8 cellular contexts compared by ENCODE assay signal in genomic region chr9:38068616-38068865, GRCh38. TPM values are rescaled to one million over a fixed set of nuclear protein-coding genes. Genes with fewer than 3 reads are reported as not detected.
DNase-seq lines count a peak whose midpoint lies in the region; ATAC-seq and TF ChIP-seq lines count a peak whose summit lies in the region.

No MANE protein-coding gene starts in this region.

- H3K9me3 Mint-ChIP-seq in CD4-positive, CD25-positive, alpha-beta regulatory T cell, result no peaks in the 10 kb centered on the region

- peak overlapping the region in 3 of 4 donors; percentile 50 to 75 (median 55) for H3K4me3 Mint-ChIP-seq in CD4-positive, CD25-positive, alpha-beta regulatory T cell

- no peaks in the 10 kb centered on the region for H3K36me3 ChIP-seq in CD4-positive, CD25-positive, alpha-beta regulatory T cell (ENCODE audit: control insufficient read depth, insufficient read depth, low read length)
- H3K36me3 ChIP-seq in duodenal mucosa (ENCODE audit: control insufficient read depth in 1 of 2, insufficient read depth in 2 of 2, low read length in 2 of 2) (no peaks in the 10 kb centered on the region), thyroid gland (no peaks in the 10 kb centered on the region)

- peak in 2 of 3 donors; percentile 11 to 54 for DNase-seq in CD4-positive, CD25-positive, alpha-beta regulatory T cell
- DNase-seq in T-helper 22 cell (ENCODE audit: low read depth) (peak; percentile 14), lung microvascular endothelial cell (ENCODE audit: low read depth in 2 of 2) (peak; percentile 68 to 71), thyroid gland (peak; percentile 50 to 51), SW 1271 (lab: John Stamatoyannopoulos, UW) (no peak)

- intact Hi-C loops in thyroid gland (cut with DNase I), result loop anchor here (5.0 kb wide), 1 partner anchor 46 kb away; no protein-coding TSS in a partner anchor

- H3K27me3 ChIP-seq in CD4-positive, CD25-positive, alpha-beta regulatory T cell (ENCODE audit: control insufficient read depth, insufficient read depth, low read length), result peaks cover 9% of the 10 kb centered on the region
- H3K27me3 ChIP-seq in duodenal mucosa (ENCODE audit: control insufficient read depth in 1 of 2, insufficient read depth in 2 of 2, low read length in 2 of 2) (no peaks in the 10 kb centered on the region), thyroid gland (no peaks in the 10 kb centered on the region)

- H3K36me3 Mint-ChIP-seq in CD4-positive, CD25-positive, alpha-beta regulatory T cell, result no peaks in the 10 kb centered on the region

- peaks cover 53% of the 10 kb centered on the region for H3K27me3 Mint-ChIP-seq in CD4-positive, CD25-positive, alpha-beta regulatory T cell

- peak; percentile 28 to 32 for ATAC-seq in CD4-positive, CD25-positive, alpha-beta regulatory T cell (ENCODE audit: low read depth in 2 of 2)
- ATAC-seq in GM19351 (IDR thresholded peaks at IDR 0.05; ENCODE audit: unreplicated experiment) (peak; percentile 45), HG03432 (IDR thresholded peaks at IDR 0.05; ENCODE audit: unreplicated experiment) (peak; percentile 42)

- peaks cover 27% of the 10 kb centered on the region for H3K4me1 ChIP-seq in CD4-positive, CD25-positive, alpha-beta regulatory T cell (ENCODE audit: control insufficient read depth, insufficient read depth, low read length, poor library complexity, severe bottlenecking)
- H3K4me1 ChIP-seq in duodenal mucosa (ENCODE audit: control insufficient read depth in 1 of 2, insufficient read depth in 2 of 2, low read length in 2 of 2) (peaks cover 42 to 47% of the 10 kb centered on the region in 2 donors), thyroid gland (peaks cover 24 to 42% of the 10 kb centered on the region in 2 donors)

- H3K9ac ChIP-seq in duodenal mucosa (ENCODE audit: low read depth in 1 of 2, low read length in 2 of 2), result peak overlapping the region; percentile 68 to 82

- H3K4me3 ChIP-seq in CD4-positive, CD25-positive, alpha-beta regulatory T cell (ENCODE audit: low read depth, low read length), result no peak overlapping the region
- H3K4me3 ChIP-seq in duodenal mucosa (ENCODE audit: low read depth in 1 of 2, low read length in 2 of 2) (peak overlapping the region; percentile 73 to 79), thyroid gland (replicated peaks in 1 of 3) (peak overlapping the region; percentile 37 to 84 (median 74))

- no peak for TF ChIP-seq POLR2A in thyroid gland (IDR thresholded peaks at IDR 0.05)

- peak in 3 of 6 experiments; percentile 24 to 49 (median 37) for TF ChIP-seq CTCF in thyroid gland (IDR thresholded peaks at IDR 0.05)

- WGBS in thyroid gland, 2 donors, result no CpG with 5 or more reads among the region's 35 CpGs

- H3K9me3 ChIP-seq in CD4-positive, CD25-positive, alpha-beta regulatory T cell (ENCODE audit: control insufficient read depth in 2 of 2, low read length in 2 of 2), result no peaks in the 10 kb centered on the region
- H3K9me3 ChIP-seq in duodenal mucosa (ENCODE audit: control insufficient read depth in 1 of 2, low read length in 2 of 2) (no peaks in the 10 kb centered on the region), thyroid gland (no peaks in the 10 kb centered on the region)

- H3K4me1 Mint-ChIP-seq in CD4-positive, CD25-positive, alpha-beta regulatory T cell, result peaks cover 2 to 27% (median 15%) of the 10 kb centered on the region in 4 donors

- H3K27ac ChIP-seq in CD4-positive, CD25-positive, alpha-beta regulatory T cell (ENCODE audit: insufficient read depth, low read length, poor library complexity, severe bottlenecking), result no peak overlapping the region
- peak overlapping the region; percentile 82 for H3K27ac ChIP-seq in duodenal mucosa (ENCODE audit: low read depth, low read length)
- peak overlapping the region; percentile 77 to 95 (median 88) for H3K27ac ChIP-seq in thyroid gland

- H3K27ac Mint-ChIP-seq in CD4-positive, CD25-positive, alpha-beta regulatory T cell, result no peak overlapping the region

RNA-seq across cellular contexts. Expression of gene SHB, which starts 0.5 kb away (rescaled TPM):
- total RNA-seq in CD4-positive, CD25-positive, alpha-beta regulatory T cell, result 0.69 TPM
- polyA plus RNA-seq in CD4-positive, CD25-positive, alpha-beta regulatory T cell, result under 1 TPM in 1 of 4 donors, not detected in 3; 0.27 TPM
- 13.3 and 22.6 TPM in 2 replicates for total RNA-seq in lung microvascular endothelial cell
- total RNA-seq in thyroid gland, result 10 to 100 TPM; 18.4 to 27.5 (median 22.0) TPM

Comparison
In these comparisons a context has a peak if more than half of its experiments do, and no peak if none do; other contexts are left out.
1. DNase-seq: peak in CD4-positive, CD25-positive, alpha-beta regulatory T cell (2 of 3), T-helper 22 cell (single experiment), lung microvascular endothelial cell (2 of 2) and thyroid gland (2 of 2); none in SW 1271 (0 of 2).
2. Peak in every context shown above with its lines, with median percentiles within 50 percentile points of each other: ATAC-seq.